Comparison of ENCODE assay signal across 8 cellular contexts in genomic region chrX:136766785-136767103, GRCh38. TPM values are rescaled to one million over a fixed set of nuclear protein-coding genes. Genes with fewer than 3 reads are reported as not detected.
DNase-seq lines count a peak whose midpoint lies in the region; ATAC-seq and TF ChIP-seq lines count a peak whose summit lies in the region.

No MANE protein-coding gene starts in this region.

- H3K4me1 ChIP-seq in SJSA1 (replicated peaks) = peaks cover 22% of the 10 kb centered on the region

- H3K9me3 ChIP-seq in SJSA1 (replicated peaks) = no peaks in the 10 kb centered on the region

- no peaks in the 10 kb centered on the region for H3K27me3 ChIP-seq in SJSA1 (replicated peaks)

- DNase-seq in SJSA1 (ENCODE audit: low read depth in 1 of 2, low spot score in 2 of 2) = no peak
- no peak for DNase-seq in fibroblast of villous mesenchyme (ENCODE audit: low read depth)
- DNase-seq in retinal pigment epithelial cell (ENCODE audit: low read depth) = no peak
- DNase-seq in LoVo (ENCODE audit: low spot score) = no peak
- DNase-seq in NCI-H2171 treated with DMSO at 0.1 percent for 48 hours (lab: John Stamatoyannopoulos, UW) = no peak
- no peak for DNase-seq in NCI-H82 (lab: John Stamatoyannopoulos, UW)
- no peak for DNase-seq in effector CD4-positive, alpha-beta T cell

- H3K27ac ChIP-seq in SJSA1 = peak overlapping the region; percentile 69

- H3K4me3 ChIP-seq in SJSA1 = peak overlapping the region; percentile 69
- peak overlapping the region; percentile 56 for H3K4me3 ChIP-seq in fibroblast of villous mesenchyme (ENCODE audit: low read depth, low read length)
- peak overlapping the region; percentile 49 for H3K4me3 ChIP-seq in retinal pigment epithelial cell (ENCODE audit: low read length)

- TF ChIP-seq CTCF in fibroblast of villous mesenchyme (IDR thresholded peaks at IDR 0.05; ENCODE audit: insufficient read depth, low read depth, low read length) (no peak), retinal pigment epithelial cell (conservative IDR thresholded peaks at IDR 0.05; ENCODE audit: low read depth, low read length) (no peak)

- peak; percentile 2 for ATAC-seq in GM19324 (IDR thresholded peaks at IDR 0.05; ENCODE audit: low FRiP score, unreplicated experiment)

- no peaks in the 10 kb centered on the region for H3K36me3 ChIP-seq in SJSA1

RNA-seq across cellular contexts. Expression of gene ARHGEF6, which starts 14.0 kb away (rescaled TPM):
- 10.8 and 19.2 TPM in 2 replicates for total RNA-seq in SJSA1 (2014; rRNA removed; shearing (Covaris generic))
- total RNA-seq in fibroblast of villous mesenchyme = 7.7 and 12.5 TPM in 2 replicates
